10 cellular contexts compared by ENCODE assay signal in genomic region chr11:114163231-114163631, GRCh38.
DNase-seq lines count a peak whose midpoint lies in the region; ATAC-seq and TF ChIP-seq lines count a peak whose summit lies in the region.
"Had no signal": no experiment of that assay in that cellular context is flagged by ENCODE, and none has a peak within 500 bp of the region (broad histone marks: within the 10 kb centered on the region; RNA-seq: fewer than 3 reads in every experiment).

No MANE protein-coding gene starts in this region.

- no peaks in the 10 kb centered on the region for H3K27me3 ChIP-seq in Caco-2 (replicated peaks; ENCODE audit: control insufficient read depth, insufficient read depth, low read length)

- POLR2A ChIA-PET in HEK293 (lab: Yijun Ruan, JAX) (interaction anchor here (0.6 to 2.6 kb wide), 6 partner anchors 21 to 104 kb away, joined by 3 to 8 read pairs (median 4); partner anchors contain the start of gene ZBTB16), Caco-2 (lab: Charles Lee) (no interaction called here)

- H3K4me1 Mint-ChIP-seq in stimulated activated naive B cell treated with anti-CD40 and anti-IgM and Interleukin-4, amounts not matched to agents 10 μg/mL and 1 μg/mL and 100 μg/mL, for 72 hours = peaks cover 72 to 100% of the 10 kb centered on the region in 2 donors
- no peaks in the 10 kb centered on the region for H3K4me1 Mint-ChIP-seq in Caco-2 (ENCODE audit: low read depth, unreplicated experiment)

- intact Hi-C loops in Caco-2 (cut with micrococcal nuclease; ENCODE audit: unreplicated experiment) = no loop called here

- H3K27ac ChIP-seq in HEK293 (ENCODE audit: extremely low read depth, low read depth, low read length) = peak overlapping the region; percentile 65
- H3K27ac ChIP-seq in angular gyrus (ENCODE audit: low read depth, low read length) = peak overlapping the region; percentile 100

- no peaks in the 10 kb centered on the region for H3K36me3 ChIP-seq in HEK293 (ENCODE audit: control insufficient read depth in 2 of 2, insufficient read depth in 1 of 2, low read length in 2 of 2)
- H3K36me3 ChIP-seq in Caco-2 (ENCODE audit: control insufficient read depth, insufficient read depth, low read length) = no peaks in the 10 kb centered on the region

- TF ChIP-seq CTCF in HEK293 (tag by site-specific recombination; IDR thresholded peaks at IDR 0.05) = no peak
- TF ChIP-seq CTCF in Caco-2 (IDR thresholded peaks at IDR 0.05; ENCODE audit: insufficient read depth in 1 of 2, low read depth in 1 of 2, low read length in 1 of 2, severe bottlenecking in 1 of 2, unreplicated experiment in 1 of 2) = no peak

- H3K9me3 ChIP-seq in HEK293 (ENCODE audit: control insufficient read depth, insufficient read depth, low read depth, low read length) = no peaks in the 10 kb centered on the region
- H3K9me3 ChIP-seq in Caco-2 = no peaks in the 10 kb centered on the region

- DNase-seq in iris pigment epithelial cell (ENCODE audit: low read depth) (peak; percentile 88), Caco-2 (no peak), HK-2 (ENCODE audit: unreplicated experiment) (no peak)
- DNase-seq in stimulated activated naive B cell treated with anti-CD40 and anti-IgM and Interleukin-4, amounts not matched to agents 10 μg/mL and 1 μg/mL and 100 μg/mL, for 72 hours = no peak
- DNase-seq in activated CD4-positive, alpha-beta T cell treated with anti-CD3 and anti-CD28 coated beads, Interleukin-2, amount 50 U/mL, for 4 hours = no peak
- DNase-seq: activated CD4-positive, alpha-beta T cell treated with anti-CD3 and anti-CD28 coated beads, Interleukin-2, amount 50 U/mL, for 1 hour; stimulated activated CD4-positive, alpha-beta T cell treated with anti-CD3 and anti-CD28 coated beads, Interleukin-12 subunit alpha, Interleukin-12 subunit beta, amount 100 ng/mL, for 4 hours had no signal

- H3K4me1 ChIP-seq in HEK293 (ENCODE audit: control insufficient read depth, insufficient read depth, low read length) (peaks cover 25% of the 10 kb centered on the region), Caco-2 (no peaks in the 10 kb centered on the region)

- CTCF ChIA-PET in HEK293 (lab: Yijun Ruan, JAX) (interaction anchor here (0.7 kb wide), 1 partner anchor 29 kb away, joined by 4 read pairs; no protein-coding TSS in a partner anchor), Caco-2 (lab: Charles Lee) (no interaction called here)

- peak overlapping the region; percentile 57 for H3K27ac Mint-ChIP-seq in stimulated activated naive B cell treated with anti-CD40 and anti-IgM and Interleukin-4, amounts not matched to agents 10 μg/mL and 1 μg/mL and 100 μg/mL, for 72 hours
- H3K27ac Mint-ChIP-seq in Caco-2 (ENCODE audit: unreplicated experiment) = no peak overlapping the region

- no peak for ATAC-seq in stimulated activated naive B cell treated with anti-CD40 and anti-IgM and Interleukin-4, amounts not matched to agents 10 μg/mL and 1 μg/mL and 100 μg/mL, for 72 hours (replicated peaks)
- no peak for ATAC-seq in GM19035 (IDR thresholded peaks at IDR 0.05; ENCODE audit: unreplicated experiment)

- peaks cover 0 to 2% of the 10 kb centered on the region in 2 donors for H3K36me3 Mint-ChIP-seq in stimulated activated naive B cell treated with anti-CD40 and anti-IgM and Interleukin-4, amounts not matched to agents 10 μg/mL and 1 μg/mL and 100 μg/mL, for 72 hours
- no peaks in the 10 kb centered on the region for H3K36me3 Mint-ChIP-seq in Caco-2 (ENCODE audit: insufficient read depth, unreplicated experiment)

- H3K27me3 Mint-ChIP-seq in stimulated activated naive B cell treated with anti-CD40 and anti-IgM and Interleukin-4, amounts not matched to agents 10 μg/mL and 1 μg/mL and 100 μg/mL, for 72 hours = no peaks in the 10 kb centered on the region
- no peaks in the 10 kb centered on the region for H3K27me3 Mint-ChIP-seq in Caco-2 (ENCODE audit: insufficient read depth, unreplicated experiment)

- no TSS peak for BruUV-seq in Caco-2 (replicated peaks; lab: Mats Ljungman, UMichigan)

- peak overlapping the region; percentile 17 for H3K4me3 ChIP-seq in HEK293 (ENCODE audit: low read depth, low read length)
- H3K4me3 ChIP-seq in Caco-2 (ENCODE audit: low read depth, low read length) = no peak overlapping the region

- H3K4me3 Mint-ChIP-seq in stimulated activated naive B cell treated with anti-CD40 and anti-IgM and Interleukin-4, amounts not matched to agents 10 μg/mL and 1 μg/mL and 100 μg/mL, for 72 hours = peak overlapping the region; percentile 11 to 63
- H3K4me3 Mint-ChIP-seq in Caco-2 (ENCODE audit: unreplicated experiment) = no peak overlapping the region

- peaks cover 3 to 5% of the 10 kb centered on the region in 2 donors for H3K9me3 Mint-ChIP-seq in stimulated activated naive B cell treated with anti-CD40 and anti-IgM and Interleukin-4, amounts not matched to agents 10 μg/mL and 1 μg/mL and 100 μg/mL, for 72 hours
- no peaks in the 10 kb centered on the region for H3K9me3 Mint-ChIP-seq in Caco-2 (ENCODE audit: unreplicated experiment)

TF ChIP-seq in HEK293, 187 proteins besides CTCF, POLR2A, EP300 and RAD21 (continues in another document):
- no peak for TF ChIP-seq ZBTB7A (tag by site-specific recombination; IDR thresholded peaks at IDR 0.05; ENCODE audit: low read depth)
- TF ChIP-seq PRDM10 (tag by site-specific recombination; IDR thresholded peaks at IDR 0.05) = peak; percentile 31; the same call in 1 of the 2 replicates
- no peak for TF ChIP-seq ZNF660 (tag by site-specific recombination; IDR thresholded peaks at IDR 0.05)
- peak; percentile 94 for TF ChIP-seq GLIS1 (tag by site-specific recombination; IDR thresholded peaks at IDR 0.05)
- TF ChIP-seq ZBTB1 (tag by site-specific recombination; IDR thresholded peaks at IDR 0.05) = peak; percentile 67; the same call in 1 of the 2 replicates
- no peak for TF ChIP-seq KLF1 (tag by site-specific recombination; IDR thresholded peaks at IDR 0.05)
- TF ChIP-seq ZNF324 (tag by site-specific recombination; IDR thresholded peaks at IDR 0.05) = 0 out of 2 replicates have a peak, but pooled peaks have one; percentile 27
- TF ChIP-seq MZF1 (tag by site-specific recombination; IDR thresholded peaks at IDR 0.05; ENCODE audit: borderline replicate concordance) = peak; percentile 84
- TF ChIP-seq ZIC2 (tag by site-specific recombination; IDR thresholded peaks at IDR 0.05) = 0 out of 2 replicates have a peak, but pooled peaks have one; percentile 11
- TF ChIP-seq ZBTB44 (tag by site-specific recombination; IDR thresholded peaks at IDR 0.05) = no peak
- TF ChIP-seq ZNF10 (tag by site-specific recombination; IDR thresholded peaks at IDR 0.05) = peak; percentile 79
- TF ChIP-seq ZXDB (tag by site-specific recombination; IDR thresholded peaks at IDR 0.05) = peak; percentile 8; the same call in 1 of the 2 replicates
- TF ChIP-seq PRDM1 (tag by site-specific recombination; IDR thresholded peaks at IDR 0.05) = peak; percentile 38
- TF ChIP-seq ZNF223 (tag by site-specific recombination; IDR thresholded peaks at IDR 0.05) = peak; percentile 74; the same call in 1 of the 2 replicates
- TF ChIP-seq ZNF266 (tag by site-specific recombination; IDR thresholded peaks at IDR 0.05; ENCODE audit: low read depth) = no peak
